17 cellular contexts compared by ENCODE assay signal in genomic region chr7:8305625-8306388, GRCh38. TPM values are rescaled to one million over a fixed set of nuclear protein-coding genes. Genes with fewer than 3 reads are reported as not detected.
DNase-seq lines count a peak whose midpoint lies in the region; FAIRE-seq and TF ChIP-seq lines count a peak whose summit lies in the region.
"Had no signal": no experiment of that assay in that cellular context is flagged by ENCODE, and none has a peak within 500 bp of the region (broad histone marks: within the 10 kb centered on the region; RNA-seq: fewer than 3 reads in every experiment).

No MANE protein-coding gene starts in this region.

- H3K36me3 ChIP-seq in CD8-positive, alpha-beta memory T cell (ENCODE audit: insufficient read depth, low read length): no peaks in the 10 kb centered on the region
- H3K36me3 ChIP-seq in bronchial epithelial cell (ENCODE audit: control insufficient read depth, insufficient read depth, low read length): no peaks in the 10 kb centered on the region
- H3K36me3 ChIP-seq: Peyer's patch had no signal

- H3K27me3 ChIP-seq in CD8-positive, alpha-beta memory T cell (ENCODE audit: insufficient read depth, low read length, poor library complexity, severe bottlenecking): no peaks in the 10 kb centered on the region
- H3K27me3 ChIP-seq in bronchial epithelial cell (ENCODE audit: control insufficient read depth, insufficient read depth, low read length): no peaks in the 10 kb centered on the region
- H3K27me3 ChIP-seq: Peyer's patch had no signal

- FAIRE-seq in GM12891 (lab: Jason Lieb, UNC) (no peak), bronchial epithelial cell (lab: Jason Lieb, UNC) (no peak)

- no peak for TF ChIP-seq POLR2A in GM12891 (IDR thresholded peaks at IDR 0.05; ENCODE audit: low read depth, low read length)

- H3K4me3 ChIP-seq in CD8-positive, alpha-beta memory T cell (ENCODE audit: low read length): no peak overlapping the region
- H3K4me3 ChIP-seq in bronchial epithelial cell (ENCODE audit: low read depth, low read length): no peak overlapping the region
- H3K4me3 ChIP-seq: GM23248, Peyer's patch had no signal

- H3K9me3 ChIP-seq in CD8-positive, alpha-beta memory T cell (ENCODE audit: low read length): no peaks in the 10 kb centered on the region
- H3K9me3 ChIP-seq: Peyer's patch had no signal

- POLR2A ChIA-PET in CD8-positive, alpha-beta memory T cell (lab: Charles Lee): no interaction called here

- H3K9me3 Mint-ChIP-seq in CD8-positive, alpha-beta memory T cell: no peaks in the 10 kb centered on the region
- H3K9me3 Mint-ChIP-seq in activated naive CD8-positive, alpha-beta T cell treated with anti-CD3 and anti-CD28 coated beads for 36 hours: no peaks in the 10 kb centered on the region

- H3K36me3 Mint-ChIP-seq in CD8-positive, alpha-beta memory T cell: peaks cover 0 to 3% (median 0%) of the 10 kb centered on the region in 3 donors
- H3K36me3 Mint-ChIP-seq in activated naive CD8-positive, alpha-beta T cell treated with anti-CD3 and anti-CD28 coated beads for 36 hours: no peaks in the 10 kb centered on the region

- no peaks in the 10 kb centered on the region for H3K4me1 Mint-ChIP-seq in CD8-positive, alpha-beta memory T cell
- peaks cover 3% of the 10 kb centered on the region for H3K4me1 Mint-ChIP-seq in activated naive CD8-positive, alpha-beta T cell treated with anti-CD3 and anti-CD28 coated beads for 36 hours

- no peak overlapping the region for H3K27ac Mint-ChIP-seq in CD8-positive, alpha-beta memory T cell
- no peak overlapping the region for H3K27ac Mint-ChIP-seq in activated naive CD8-positive, alpha-beta T cell treated with anti-CD3 and anti-CD28 coated beads for 36 hours
- H3K27ac Mint-ChIP-seq: IgD-negative memory B cell had no signal

- no peak overlapping the region for H3K4me3 Mint-ChIP-seq in CD8-positive, alpha-beta memory T cell
- H3K4me3 Mint-ChIP-seq in activated naive CD8-positive, alpha-beta T cell treated with anti-CD3 and anti-CD28 coated beads for 36 hours: no peak overlapping the region
- H3K4me3 Mint-ChIP-seq: IgD-negative memory B cell had no signal

- DNase-seq in CD8-positive, alpha-beta memory T cell: no peak
- DNase-seq in GM12891 (ENCODE audit: insufficient read length, low spot score): no peak
- peak; percentile 13 for DNase-seq in M059J (ENCODE audit: low read depth)
- peak; percentile 8 for DNase-seq in bronchial epithelial cell (ENCODE audit: low read depth)
- DNase-seq in epidermal melanocyte (ENCODE audit: insufficient read length, low spot score): no peak
- no peak for DNase-seq in hepatic stellate cell (ENCODE audit: low spot score)
- DNase-seq in activated naive CD8-positive, alpha-beta T cell treated with anti-CD3 and anti-CD28 coated beads for 36 hours: no peak
- DNase-seq: DMS153, GM23248, NCI-H1048, NCI-H1436 treated with DMSO at 0.1 percent for 48 hours, NCI-H2081 treated with DMSO at 0.1 percent for 48 hours, NCI-H510A treated with DMSO at 0.1 percent for 48 hours, Peyer's patch, SHP77 treated with DMSO at 0.1 percent for 48 hours had no signal

- no peaks in the 10 kb centered on the region for H3K4me1 ChIP-seq in CD8-positive, alpha-beta memory T cell (ENCODE audit: insufficient read depth, low read length)
- H3K4me1 ChIP-seq: Peyer's patch had no signal

- no peak for TF ChIP-seq CTCF in bronchial epithelial cell (IDR thresholded peaks at IDR 0.05; ENCODE audit: insufficient read depth, low read length, severe bottlenecking)

- peaks cover 22 to 58% of the 10 kb centered on the region in 2 donors for H3K27me3 Mint-ChIP-seq in CD8-positive, alpha-beta memory T cell
- peaks cover 8% of the 10 kb centered on the region for H3K27me3 Mint-ChIP-seq in activated naive CD8-positive, alpha-beta T cell treated with anti-CD3 and anti-CD28 coated beads for 36 hours

- peak overlapping the region; percentile 57 for H3K27ac ChIP-seq in CD8-positive, alpha-beta memory T cell (ENCODE audit: low read depth, low read length)
- H3K27ac ChIP-seq: C4-2B, GM23248, Peyer's patch had no signal

- CTCF ChIA-PET in CD8-positive, alpha-beta memory T cell (lab: Charles Lee): interaction anchor here (0.7 to 1.1 kb wide), 2 partner anchors 10 to 1254 kb away, joined by 4 read pairs; no protein-coding TSS in a partner anchor

TF ChIP-seq in GM12891, 5 proteins besides CTCF, POLR2A, EP300 and RAD21:
- TF ChIP-seq PAX5 (IDR thresholded peaks at IDR 0.05; ENCODE audit: insufficient read depth, low read length, severe bottlenecking) (no peak), POU2F2 (IDR thresholded peaks at IDR 0.05; ENCODE audit: low read depth, low read length) (no peak), SPI1 (IDR thresholded peaks at IDR 0.05; ENCODE audit: low read depth, low read length) (peak; percentile 38; the same call in 1 of the 2 replicates), TAF1 (IDR thresholded peaks at IDR 0.05; ENCODE audit: low read depth, low read length) (no peak)

RNA-seq across cellular contexts. Expression of gene ICA1, which starts 43.8 kb away (rescaled TPM):
- total RNA-seq in CD8-positive, alpha-beta memory T cell: under 1 TPM; 0.33 to 0.46 TPM
- polyA plus RNA-seq in CD8-positive, alpha-beta memory T cell: 3.3 TPM
- polyA plus RNA-seq in GM12891 (2012; ENCODE audit: low read depth, missing spikeins): 3.7 TPM
- total RNA-seq in M059J (2014; rRNA removed; shearing (Covaris generic)): not detected in 2 replicates
- total RNA-seq in bronchial epithelial cell: 10.5 and 14.8 TPM in 2 replicates
- total RNA-seq in activated naive CD8-positive, alpha-beta T cell treated with anti-CD3 and anti-CD28 coated beads for 36 hours: under 1 TPM; 0.62 to 0.96 TPM
- total RNA-seq: GM23248 had no signal
- polyA plus RNA-seq: GM23248 had no signal

Comparison
In these comparisons a context has a peak if more than half of its experiments do, and no peak if none do; other contexts are left out.
1. DNase-seq: peak in M059J (single experiment) and bronchial epithelial cell (single experiment); none in CD8-positive, alpha-beta memory T cell (0 of 5), GM12891 (single experiment), epidermal melanocyte (single experiment), hepatic stellate cell (single experiment) and activated naive CD8-positive, alpha-beta T cell treated with anti-CD3 and anti-CD28 coated beads for 36 hours (single experiment).